In the genomic region with DNA sequence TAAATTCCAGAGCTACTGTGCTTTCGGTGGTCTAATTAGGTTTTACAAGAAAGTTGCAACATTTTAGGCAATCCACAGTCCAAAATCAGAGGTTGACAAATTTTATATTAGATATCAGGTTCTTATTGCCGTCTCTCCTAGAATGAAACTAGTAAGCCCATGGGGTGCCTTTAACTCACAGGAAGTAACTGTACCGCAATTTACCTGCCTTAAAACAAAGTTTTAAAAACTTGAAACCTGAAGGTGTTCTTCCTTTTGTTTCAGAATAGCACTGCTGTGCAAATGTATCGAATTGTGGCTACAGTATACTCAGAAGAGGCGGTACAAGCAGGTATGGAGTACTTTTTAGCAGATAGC, we compare ENCODE assay signal across 15 cellular contexts.
DNase-seq lines count a peak whose midpoint lies in the region; ATAC-seq and TF ChIP-seq lines count a peak whose summit lies in the region.
"Had no signal": no experiment of that assay in that cellular context is flagged by ENCODE, and none has a peak within 500 bp of the region (broad histone marks: within the 10 kb centered on the region; RNA-seq: fewer than 3 reads in every experiment).

No MANE protein-coding gene starts in this region.

- peaks cover 20% of the 10 kb centered on the region for H3K36me3 ChIP-seq in SJSA1
- H3K36me3 ChIP-seq in smooth muscle cell (ENCODE audit: low read depth): no peaks in the 10 kb centered on the region

- H3K27ac ChIP-seq in SJSA1 (peak overlapping the region; percentile 78), smooth muscle cell (ENCODE audit: low read depth) (peak overlapping the region; percentile 95)

- H3K4me3 Mint-ChIP-seq in activated T-cell treated with anti-CD3 and anti-CD28 coated beads, Interleukin-2, amount 50 U/mL, for 72 hours: peak overlapping the region; percentile 6 to 61
- H3K4me3 Mint-ChIP-seq in central memory CD8-positive, alpha-beta T cell: no peak overlapping the region
- H3K4me3 Mint-ChIP-seq: CD8-positive, alpha-beta T cell; stimulated activated naive CD8-positive, alpha-beta T cell treated with anti-CD3 and anti-CD28 coated beads, Interleukin-15, amount 100 ng/mL, for 72 hours had no signal

- peaks cover 22% of the 10 kb centered on the region for H3K4me1 ChIP-seq in SJSA1 (replicated peaks)
- peaks cover 7% of the 10 kb centered on the region for H3K4me1 ChIP-seq in smooth muscle cell (ENCODE audit: low read depth)
- H3K4me1 ChIP-seq: upper lobe of left lung had no signal

- H3K27ac Mint-ChIP-seq in activated T-cell treated with anti-CD3 and anti-CD28 coated beads, Interleukin-2, amount 50 U/mL, for 72 hours: peak overlapping the region; percentile 83
- peak overlapping the region; percentile 78 for H3K27ac Mint-ChIP-seq in central memory CD8-positive, alpha-beta T cell (ENCODE audit: low read depth)

- H4K20me1 ChIP-seq in smooth muscle cell (ENCODE audit: low read depth): no peaks in the 10 kb centered on the region

- H3K4me3 ChIP-seq in SJSA1 (no peak overlapping the region), smooth muscle cell (no peak overlapping the region)
- H3K4me3 ChIP-seq: upper lobe of left lung had no signal

- H3K4me1 Mint-ChIP-seq in activated T-cell treated with anti-CD3 and anti-CD28 coated beads, Interleukin-2, amount 50 U/mL, for 72 hours (ENCODE audit: low read depth): peaks cover 58% of the 10 kb centered on the region
- peaks cover 32% of the 10 kb centered on the region for H3K4me1 Mint-ChIP-seq in central memory CD8-positive, alpha-beta T cell

- no peak for ATAC-seq in activated T-cell treated with anti-CD3 and anti-CD28 coated beads, Interleukin-2, amount 50 U/mL, for 72 hours (replicated peaks in 1 of 2)
- ATAC-seq in central memory CD8-positive, alpha-beta T cell (replicated peaks; ENCODE audit: extremely low read depth, poor library complexity, severe bottlenecking): peak; percentile 59
- ATAC-seq in HG03342 (IDR thresholded peaks at IDR 0.05; ENCODE audit: unreplicated experiment) (no peak), GM19463 (IDR thresholded peaks at IDR 0.05; ENCODE audit: unreplicated experiment) (no peak)
- ATAC-seq: CD8-positive, alpha-beta T cell; stimulated activated naive CD8-positive, alpha-beta T cell treated with anti-CD3 and anti-CD28 coated beads, Interleukin-15, amount 100 ng/mL, for 72 hours had no signal

- 80% methylated on average over 5 of the region's 5 CpGs for WGBS in smooth muscle cell (ENCODE audit: low lambda C conversion rate)

- no peaks in the 10 kb centered on the region for H3K9me3 ChIP-seq in SJSA1 (replicated peaks)
- no peaks in the 10 kb centered on the region for H3K9me3 ChIP-seq in smooth muscle cell (replicated peaks; ENCODE audit: low read depth)
- H3K9me3 ChIP-seq: upper lobe of left lung had no signal

- H3K27me3 ChIP-seq in SJSA1 (replicated peaks): no peaks in the 10 kb centered on the region
- no peaks in the 10 kb centered on the region for H3K27me3 ChIP-seq in smooth muscle cell (ENCODE audit: low read depth)
- H3K27me3 ChIP-seq: upper lobe of left lung had no signal

- no peak for TF ChIP-seq CTCF in smooth muscle cell (IDR thresholded peaks at IDR 0.05; ENCODE audit: borderline replicate concordance, insufficient read depth, poor library complexity, severe bottlenecking)

- DNase-seq in activated T-cell treated with anti-CD3 and anti-CD28 coated beads, Interleukin-2, amount 50 U/mL, for 72 hours: no peak
- no peak for DNase-seq in activated T-cell treated with anti-CD3 and anti-CD28 coated beads, Interleukin-2, amount 50 U/mL, for 48 hours
- no peak for DNase-seq in SJSA1 (ENCODE audit: low read depth in 1 of 2, low spot score in 2 of 2)
- DNase-seq in central memory CD8-positive, alpha-beta T cell (ENCODE audit: low spot score in 2 of 2): no peak
- no peak for DNase-seq in smooth muscle cell (lab: John Stamatoyannopoulos, UW; ENCODE audit: unreplicated experiment)
- no peak for DNase-seq in stimulated activated CD4-positive, alpha-beta T cell treated with anti-CD3 and anti-CD28 coated beads, Interleukin-12 subunit alpha, Interleukin-12 subunit beta, amount 100 ng/mL, for 4 hours
- DNase-seq: activated effector memory CD4-positive, alpha-beta T cell treated with anti-CD3 and anti-CD28 coated beads, Interleukin-2, amount 50 U/mL, for 16 hours; CD8-positive, alpha-beta T cell; foreskin melanocyte; NCI-H2029 treated with DMSO at 0.1 percent for 48 hours; NCI-H510A treated with DMSO at 0.1 percent for 48 hours; stimulated activated naive CD8-positive, alpha-beta T cell treated with anti-CD3 and anti-CD28 coated beads, Interleukin-15, amount 100 ng/mL, for 72 hours; upper lobe of left lung had no signal

- no peaks in the 10 kb centered on the region for H3K27me3 Mint-ChIP-seq in activated T-cell treated with anti-CD3 and anti-CD28 coated beads, Interleukin-2, amount 50 U/mL, for 72 hours (ENCODE audit: low read depth)
- H3K27me3 Mint-ChIP-seq in central memory CD8-positive, alpha-beta T cell: no peaks in the 10 kb centered on the region
- H3K27me3 Mint-ChIP-seq: stimulated activated naive CD8-positive, alpha-beta T cell treated with anti-CD3 and anti-CD28 coated beads, Interleukin-15, amount 100 ng/mL, for 72 hours had no signal

- H3K79me2 ChIP-seq in smooth muscle cell (ENCODE audit: low read depth): no peaks in the 10 kb centered on the region

- no peaks in the 10 kb centered on the region for H3K9me3 Mint-ChIP-seq in activated T-cell treated with anti-CD3 and anti-CD28 coated beads, Interleukin-2, amount 50 U/mL, for 72 hours
- H3K9me3 Mint-ChIP-seq in central memory CD8-positive, alpha-beta T cell: no peaks in the 10 kb centered on the region
- H3K9me3 Mint-ChIP-seq: CD8-positive, alpha-beta T cell; stimulated activated naive CD8-positive, alpha-beta T cell treated with anti-CD3 and anti-CD28 coated beads, Interleukin-15, amount 100 ng/mL, for 72 hours had no signal

- H3K4me2 ChIP-seq in smooth muscle cell: peak overlapping the region; percentile 7

- no peak overlapping the region for H2AFZ ChIP-seq in smooth muscle cell (ENCODE audit: low read depth)

- H3F3A ChIP-seq in smooth muscle cell (ENCODE audit: low read depth): peaks cover 12% of the 10 kb centered on the region

- peaks cover 17 to 55% of the 10 kb centered on the region in 2 donors for H3K36me3 Mint-ChIP-seq in activated T-cell treated with anti-CD3 and anti-CD28 coated beads, Interleukin-2, amount 50 U/mL, for 72 hours (ENCODE audit: insufficient read depth in 2 of 2)
- H3K36me3 Mint-ChIP-seq in central memory CD8-positive, alpha-beta T cell (ENCODE audit: insufficient read depth): peaks cover 59% of the 10 kb centered on the region

- H3K9ac ChIP-seq in smooth muscle cell (ENCODE audit: low read depth): no peak overlapping the region
